Comparison of ENCODE assay signal across 7 cellular contexts in genomic region chr3:46960081-46960701, GRCh38. TPM values are rescaled to one million over a fixed set of nuclear protein-coding genes. Genes with fewer than 3 reads are reported as not detected.
A peak's percentile ranks its signal among the peaks of the same experiment; 100 is the strongest.
DNase-seq lines count a peak whose midpoint lies in the region; ATAC-seq and TF ChIP-seq lines count a peak whose summit lies in the region.

No MANE protein-coding gene starts in this region.

- H3K27me3 Mint-ChIP-seq in activated T-helper 2 cell treated with anti-CD3 and anti-CD28 coated beads, Interferon-gamma antibody, Interleukin-2, Interleukin-4, amounts not matched to agents 10 μg/mL and 5 μg/mL and 100 μg/mL, durations not matched to agents 14 hours and 24 hours and 36 hours (ENCODE audit: low read depth) = no peaks in the 10 kb centered on the region

- WGBS in heart left ventricle, 4 donors = 21 to 28% (median 22%) methylated on average over 4 of the region's 4 CpGs

- peaks cover 5% of the 10 kb centered on the region for H3K9me3 Mint-ChIP-seq in activated T-helper 2 cell treated with anti-CD3 and anti-CD28 coated beads, Interferon-gamma antibody, Interleukin-2, Interleukin-4, amounts not matched to agents 10 μg/mL and 5 μg/mL and 100 μg/mL, durations not matched to agents 14 hours and 24 hours and 36 hours

- TF ChIP-seq CTCF in heart left ventricle (IDR thresholded peaks at IDR 0.05) = no peak

- peak overlapping the region in 2 of 12 donors; percentile 7 to 22 for H3K4me3 ChIP-seq in heart left ventricle

- H3K27ac Mint-ChIP-seq in activated T-helper 2 cell treated with anti-CD3 and anti-CD28 coated beads, Interferon-gamma antibody, Interleukin-2, Interleukin-4, amounts not matched to agents 10 μg/mL and 5 μg/mL and 100 μg/mL, durations not matched to agents 14 hours and 24 hours and 36 hours = peak overlapping the region; percentile 89

- peak overlapping the region; percentile 16 to 78 (median 58) for H3K27ac ChIP-seq in heart left ventricle

- H3K27me3 ChIP-seq in heart left ventricle = no peaks in the 10 kb centered on the region

- peaks cover 42% of the 10 kb centered on the region for H3K36me3 Mint-ChIP-seq in activated T-helper 2 cell treated with anti-CD3 and anti-CD28 coated beads, Interferon-gamma antibody, Interleukin-2, Interleukin-4, amounts not matched to agents 10 μg/mL and 5 μg/mL and 100 μg/mL, durations not matched to agents 14 hours and 24 hours and 36 hours (ENCODE audit: low read depth)

- H3K9me3 ChIP-seq in heart left ventricle = no peaks in the 10 kb centered on the region

- ATAC-seq in HG02642 (IDR thresholded peaks at IDR 0.05; ENCODE audit: poor library complexity, unreplicated experiment) = peak; percentile 40
- ATAC-seq in heart left ventricle = peak; percentile 60 to 83 (median 76)
- ATAC-seq in stimulated activated naive CD8-positive, alpha-beta T cell treated with anti-CD3 and anti-CD28 coated beads, Interleukin-15, Interleukin-2, amounts not matched to agents 100 U/mL and 50 U/mL, for 24 hours = peak; percentile 14
- no peak for ATAC-seq in HG03196 (IDR thresholded peaks at IDR 0.05; ENCODE audit: unreplicated experiment)

- intact Hi-C loops in activated T-helper 2 cell treated with anti-CD3 and anti-CD28 coated beads, Interferon-gamma antibody, Interleukin-2, Interleukin-4, amounts not matched to agents 10 μg/mL and 5 μg/mL and 100 μg/mL, durations not matched to agents 14 hours and 24 hours and 36 hours (cut with micrococcal nuclease) = no loop called here
- intact Hi-C loops in heart left ventricle (cut with DNase I) = no loop called here

- H3K4me3 Mint-ChIP-seq in activated T-helper 2 cell treated with anti-CD3 and anti-CD28 coated beads, Interferon-gamma antibody, Interleukin-2, Interleukin-4, amounts not matched to agents 10 μg/mL and 5 μg/mL and 100 μg/mL, durations not matched to agents 14 hours and 24 hours and 36 hours (ENCODE audit: low read depth) = peak overlapping the region; percentile 28

- no peak for TF ChIP-seq POLR2A in heart left ventricle (IDR thresholded peaks at IDR 0.05)

- H3K4me1 Mint-ChIP-seq in activated T-helper 2 cell treated with anti-CD3 and anti-CD28 coated beads, Interferon-gamma antibody, Interleukin-2, Interleukin-4, amounts not matched to agents 10 μg/mL and 5 μg/mL and 100 μg/mL, durations not matched to agents 14 hours and 24 hours and 36 hours (ENCODE audit: low read depth) = peaks cover 67% of the 10 kb centered on the region

- peaks cover 15 to 80% (median 60%) of the 10 kb centered on the region in 12 donors for H3K4me1 ChIP-seq in heart left ventricle

- H3K36me3 ChIP-seq in heart left ventricle = peaks cover 0 to 7% (median 0%) of the 10 kb centered on the region in 9 donors

- no peak for DNase-seq in activated T-helper 2 cell treated with anti-CD3 and anti-CD28 coated beads, Interferon-gamma antibody, Interleukin-2, Interleukin-4, amounts not matched to agents 10 μg/mL and 5 μg/mL and 100 μg/mL, durations not matched to agents 14 hours and 24 hours and 36 hours (ENCODE audit: low spot score)
- DNase-seq in heart left ventricle (peak in 2 of 5 donors; percentile 27 to 59), NCI-H128 (lab: John Stamatoyannopoulos, UW; ENCODE audit: unreplicated experiment) (no peak), NCI-H1694 treated with DMSO at 0.1 percent for 48 hours (lab: John Stamatoyannopoulos, UW) (no peak)
- no peak for DNase-seq in stimulated activated naive CD8-positive, alpha-beta T cell treated with anti-CD3 and anti-CD28 coated beads, Interleukin-15, Interleukin-2, amounts not matched to agents 100 U/mL and 50 U/mL, for 24 hours

RNA-seq across cellular contexts. Expression of gene CCDC12, which starts 16.4 kb away (rescaled TPM):
- 65.3 and 69.2 TPM in 2 replicates for total RNA-seq in activated T-helper 2 cell treated with anti-CD3 and anti-CD28 coated beads, Interferon-gamma antibody, Interleukin-2, Interleukin-4, amounts not matched to agents 10 μg/mL and 5 μg/mL and 100 μg/mL, durations not matched to agents 14 hours and 24 hours and 36 hours
- total RNA-seq in heart left ventricle = 10 to 100 TPM; 27.1 to 36.8 (median 33.3) TPM
- 100 to 1,000 TPM in 1 of 2 donors, 10 to 100 TPM in 1; 83.5 to 120 TPM for polyA plus RNA-seq in heart left ventricle

RNA-seq across cellular contexts. Expression of gene NBEAL2, which starts 19.3 kb away (rescaled TPM):
- total RNA-seq in activated T-helper 2 cell treated with anti-CD3 and anti-CD28 coated beads, Interferon-gamma antibody, Interleukin-2, Interleukin-4, amounts not matched to agents 10 μg/mL and 5 μg/mL and 100 μg/mL, durations not matched to agents 14 hours and 24 hours and 36 hours = 120 and 129 TPM in 2 replicates
- total RNA-seq in heart left ventricle = 10 to 100 TPM in 6 of 9 donors, 1 to 10 TPM in 3; 8.1 to 41.1 (median 12.0) TPM
- 10 to 100 TPM; 16.3 to 45.7 TPM for polyA plus RNA-seq in heart left ventricle
